1 cellular context compared by ENCODE assay signal in genomic region chr20:3766832-3767433, GRCh38.
TF ChIP-seq lines count a peak whose summit lies in the region.

No MANE protein-coding gene starts in this region.

TF ChIP-seq in GM12878, 131 proteins besides CTCF, POLR2A, EP300 and RAD21:
- TF ChIP-seq ZNF24 (IDR thresholded peaks at IDR 0.05) (no peak), EGR1 (IDR thresholded peaks at IDR 0.05; ENCODE audit: borderline replicate concordance in 1 of 2, low read depth in 2 of 2, low read length in 2 of 2) (peak in 1 of 2 experiments; percentile 67; a peak in 2 of 3 replicates)
